Comparison of ENCODE assay signal across 12 cellular contexts in the genomic region with DNA sequence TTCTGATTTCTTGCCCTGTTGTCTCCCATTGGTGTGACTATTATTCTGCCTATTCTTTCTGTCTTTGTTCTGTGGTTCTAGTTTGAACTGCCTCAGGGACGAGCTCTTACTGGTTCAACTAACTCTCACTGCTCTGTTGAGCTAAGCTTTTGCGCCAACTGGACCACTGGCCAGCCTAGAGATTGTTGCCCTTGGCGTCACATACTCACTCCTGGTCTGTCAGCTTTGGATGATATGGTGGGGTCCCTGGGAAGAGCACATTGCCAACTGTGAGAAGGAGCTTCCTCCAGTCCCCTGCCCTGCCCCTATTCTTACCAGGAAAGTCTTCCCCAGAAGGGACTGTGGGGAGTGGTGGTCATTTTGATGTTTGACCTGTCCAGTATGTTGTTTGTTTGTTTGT. TPM values are rescaled to one million over a fixed set of nuclear protein-coding genes. Genes with fewer than 3 reads are reported as not detected.
DNase-seq lines count a peak whose midpoint lies in the region; ATAC-seq and TF ChIP-seq lines count a peak whose summit lies in the region.
"Had no signal": no experiment of that assay in that cellular context is flagged by ENCODE, and none has a peak within 500 bp of the region (broad histone marks: within the 10 kb centered on the region; RNA-seq: fewer than 3 reads in every experiment).

No MANE protein-coding gene starts in this region.

- TF ChIP-seq CTCF in A673 (conservative IDR thresholded peaks at IDR 0.05; ENCODE audit: low read depth, low read length) (no peak), Caco-2 (IDR thresholded peaks at IDR 0.05; ENCODE audit: insufficient read depth in 1 of 2, low read depth in 1 of 2, low read length in 1 of 2, severe bottlenecking in 1 of 2, unreplicated experiment in 1 of 2) (no peak)
- no peak for TF ChIP-seq CTCF in activated CD8-positive, alpha-beta T cell treated with anti-CD3 and anti-CD28 coated beads for 36 hours (IDR thresholded peaks at IDR 0.05)

- DNase-seq in A673 (ENCODE audit: low spot score), result no peak
- no peak for DNase-seq in Caco-2
- no peak for DNase-seq in activated CD8-positive, alpha-beta T cell treated with anti-CD3 and anti-CD28 coated beads for 36 hours
- DNase-seq in memory B cell (ENCODE audit: low spot score in 2 of 2), result no peak
- DNase-seq in medulla oblongata (ENCODE audit: extremely low spot score), result no peak
- no peak for DNase-seq in kidney glomerular epithelial cell (lab: John Stamatoyannopoulos, UW)
- no peak for DNase-seq in stimulated activated naive CD4-positive, alpha-beta T cell (lab: John Stamatoyannopoulos, UW)
- DNase-seq in OCI-M2 (lab: John Stamatoyannopoulos, UW; ENCODE audit: unreplicated experiment), result no peak
- DNase-seq: foreskin melanocyte; NCI-H1048; stimulated activated CD8-positive, alpha-beta memory T cell treated with anti-CD3 and anti-CD28 coated beads, Interleukin-4, amount 100 ng/mL, for 48 hours had no signal

- CTCF ChIA-PET in A673 (lab: Charles Lee) (interaction anchor here (0.6 kb wide), 1 partner anchor 26 kb away, joined by 3 read pairs; the partner anchor contains the start of gene MOB1A), Caco-2 (lab: Charles Lee) (interaction anchor here (0.8 kb wide), 1 partner anchor 26 kb away, joined by 3 read pairs; the partner anchor contains the start of gene MOB1A)
- CTCF ChIA-PET in activated CD8-positive, alpha-beta T cell treated with anti-CD3 and anti-CD28 coated beads for 36 hours (lab: Charles Lee), result interaction anchor here (1.5 to 3.4 kb wide), 4 partner anchors 11 to 381 kb away, joined by 3 to 19 read pairs (median 14); partner anchors contain the start of gene MOB1A

- H3K36me3 Mint-ChIP-seq in Caco-2 (ENCODE audit: insufficient read depth, unreplicated experiment) (peaks cover 100% of the 10 kb centered on the region), memory B cell (peaks cover 8% of the 10 kb centered on the region)
- H3K36me3 Mint-ChIP-seq in activated CD8-positive, alpha-beta T cell treated with anti-CD3 and anti-CD28 coated beads for 36 hours (ENCODE audit: low read depth), result peaks cover 84% of the 10 kb centered on the region

- H3K27me3 Mint-ChIP-seq in Caco-2 (ENCODE audit: insufficient read depth, unreplicated experiment) (no peaks in the 10 kb centered on the region), memory B cell (no peaks in the 10 kb centered on the region)
- no peaks in the 10 kb centered on the region for H3K27me3 Mint-ChIP-seq in activated CD8-positive, alpha-beta T cell treated with anti-CD3 and anti-CD28 coated beads for 36 hours

- H3K27me3 ChIP-seq in A673 (replicated peaks; ENCODE audit: insufficient read depth, low read depth, low read length, poor library complexity), result no peaks in the 10 kb centered on the region
- H3K27me3 ChIP-seq in Caco-2 (replicated peaks; ENCODE audit: control insufficient read depth, insufficient read depth, low read length), result no peaks in the 10 kb centered on the region

- POLR2A ChIA-PET in A673 (lab: Charles Lee; ENCODE audit: low non-redundant PET), result interaction anchor here (0.6 to 0.8 kb wide), 3 partner anchors 11 to 84 kb away, joined by 3 to 4 read pairs (median 3); no protein-coding TSS in a partner anchor
- POLR2A ChIA-PET in Caco-2 (lab: Charles Lee), result no interaction called here
- POLR2A ChIA-PET in activated CD8-positive, alpha-beta T cell treated with anti-CD3 and anti-CD28 coated beads for 36 hours (lab: Charles Lee), result interaction anchor here (0.5 to 4.2 kb wide), 6 partner anchors 10 to 718 kb away, joined by 3 to 37 read pairs (median 5); partner anchors contain the start of gene MOB1A

- ATAC-seq in activated CD8-positive, alpha-beta T cell treated with anti-CD3 and anti-CD28 coated beads for 36 hours, result no peak
- ATAC-seq in memory B cell (ENCODE audit: low read depth), result no peak

- H3K4me1 Mint-ChIP-seq in Caco-2 (ENCODE audit: low read depth, unreplicated experiment), result peaks cover 19% of the 10 kb centered on the region
- H3K4me1 Mint-ChIP-seq in activated CD8-positive, alpha-beta T cell treated with anti-CD3 and anti-CD28 coated beads for 36 hours (ENCODE audit: low read depth), result peaks cover 66% of the 10 kb centered on the region
- peaks cover 30% of the 10 kb centered on the region for H3K4me1 Mint-ChIP-seq in memory B cell

- BruUV-seq in A673 (replicated peaks; lab: Mats Ljungman, UMichigan), result no TSS peak
- no TSS peak for BruUV-seq in Caco-2 (replicated peaks; lab: Mats Ljungman, UMichigan)

- peak overlapping the region; percentile 20 for H3K27ac Mint-ChIP-seq in Caco-2 (ENCODE audit: unreplicated experiment)
- H3K27ac Mint-ChIP-seq in activated CD8-positive, alpha-beta T cell treated with anti-CD3 and anti-CD28 coated beads for 36 hours, result peak overlapping the region; percentile 97
- peak overlapping the region; percentile 67 for H3K27ac Mint-ChIP-seq in memory B cell

- no peak overlapping the region for H3K4me3 ChIP-seq in A673 (ENCODE audit: low read depth, low read length, poor library complexity, severe bottlenecking)
- H3K4me3 ChIP-seq in Caco-2 (ENCODE audit: low read depth, low read length), result no peak overlapping the region

- H3K4me3 Mint-ChIP-seq in Caco-2 (ENCODE audit: unreplicated experiment), result no peak overlapping the region
- H3K4me3 Mint-ChIP-seq in activated CD8-positive, alpha-beta T cell treated with anti-CD3 and anti-CD28 coated beads for 36 hours, result no peak overlapping the region
- no peak overlapping the region for H3K4me3 Mint-ChIP-seq in memory B cell

- peaks cover 73% of the 10 kb centered on the region for H3K36me3 ChIP-seq in A673 (ENCODE audit: insufficient read depth, low read length, poor library complexity, severe bottlenecking)
- no peaks in the 10 kb centered on the region; the same call in 1 of the 2 replicates for H3K36me3 ChIP-seq in Caco-2 (ENCODE audit: control insufficient read depth, insufficient read depth, low read length)

- H3K4me1 ChIP-seq in A673 (ENCODE audit: insufficient read depth, low read length, poor library complexity, severe bottlenecking) (peaks cover 23% of the 10 kb centered on the region), Caco-2 (peaks cover 12% of the 10 kb centered on the region)

- no peaks in the 10 kb centered on the region for H3K9me3 ChIP-seq in A673 (ENCODE audit: low read depth, low read length, poor library complexity, severe bottlenecking)
- no peaks in the 10 kb centered on the region for H3K9me3 ChIP-seq in Caco-2

- H3K9me3 Mint-ChIP-seq in Caco-2 (ENCODE audit: unreplicated experiment), result no peaks in the 10 kb centered on the region
- H3K9me3 Mint-ChIP-seq in activated CD8-positive, alpha-beta T cell treated with anti-CD3 and anti-CD28 coated beads for 36 hours, result no peaks in the 10 kb centered on the region
- no peaks in the 10 kb centered on the region for H3K9me3 Mint-ChIP-seq in memory B cell

- intact Hi-C loops in A673 (cut with micrococcal nuclease; ENCODE audit: unreplicated experiment), result no loop called here
- intact Hi-C loops in Caco-2 (cut with micrococcal nuclease; ENCODE audit: unreplicated experiment), result no loop called here
- intact Hi-C loops in activated CD8-positive, alpha-beta T cell treated with anti-CD3 and anti-CD28 coated beads for 36 hours (cut with micrococcal nuclease), result no loop called here

- H3K27ac ChIP-seq in A673 (ENCODE audit: low read depth, low read length, poor library complexity, severe bottlenecking), result peak overlapping the region; percentile 35
- H3K27ac ChIP-seq: HL-60 had no signal

RNA-seq across cellular contexts. Expression of gene MTHFD2, which starts 6.0 kb away (rescaled TPM):
- 252 and 293 TPM in 2 replicates for total RNA-seq in A673 (2021)
- 416 and 470 TPM in 2 replicates for total RNA-seq in Caco-2 (2022)
- 100 to 1,000 TPM; 348 to 361 TPM for total RNA-seq in activated CD8-positive, alpha-beta T cell treated with anti-CD3 and anti-CD28 coated beads for 36 hours

RNA-seq across cellular contexts. Expression of gene MOB1A, which starts 25.8 kb away (rescaled TPM):
- total RNA-seq in A673 (2021) (110 and 116 TPM in 2 replicates), Caco-2 (2022) (113 and 125 TPM in 2 replicates)
- 100 to 1,000 TPM; 150 to 156 TPM for total RNA-seq in activated CD8-positive, alpha-beta T cell treated with anti-CD3 and anti-CD28 coated beads for 36 hours

RNA-seq across cellular contexts. Expression of gene BOLA3, which starts 56.7 kb away (rescaled TPM):
- total RNA-seq in A673 (2021) (55.9 and 71.9 TPM in 2 replicates), Caco-2 (2022) (71.5 and 79.7 TPM in 2 replicates)
- 100 to 1,000 TPM; 131 to 135 TPM for total RNA-seq in activated CD8-positive, alpha-beta T cell treated with anti-CD3 and anti-CD28 coated beads for 36 hours

Comparison
In these comparisons a context has a peak if more than half of its experiments do, and no peak if none do; other contexts are left out.
1. H3K27ac Mint-ChIP-seq: peak in every context shown above with its lines; median percentile 97 in activated CD8-positive, alpha-beta T cell treated with anti-CD3 and anti-CD28 coated beads for 36 hours; 67 in memory B cell; 20 in Caco-2.